Comparison of ENCODE assay signal across 1 cellular context in genomic region chr12:121888478-121889266, GRCh38.
TF ChIP-seq lines count a peak whose summit lies in the region.

A gene with protein sequence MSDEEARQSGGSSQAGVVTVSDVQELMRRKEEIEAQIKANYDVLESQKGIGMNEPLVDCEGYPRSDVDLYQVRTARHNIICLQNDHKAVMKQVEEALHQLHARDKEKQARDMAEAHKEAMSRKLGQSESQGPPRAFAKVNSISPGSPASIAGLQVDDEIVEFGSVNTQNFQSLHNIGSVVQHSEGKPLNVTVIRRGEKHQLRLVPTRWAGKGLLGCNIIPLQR (plus strand): TSS chr12:121888790. CDS start chr12:121888857, 67 bp downstream.

TF ChIP-seq in GM23338, 12 proteins besides CTCF, POLR2A, EP300 and RAD21 (continued from another document):
- no peak; the same call in 1 of the 2 replicates for TF ChIP-seq ETS1 (IDR thresholded peaks at IDR 0.05)
